Comparison of ENCODE assay signal across 11 cellular contexts in genomic region chr16:75252946-75253911, GRCh38. TPM values are rescaled to one million over a fixed set of nuclear protein-coding genes. Genes with fewer than 3 reads are reported as not detected.
DNase-seq lines count a peak whose midpoint lies in the region; ATAC-seq and TF ChIP-seq lines count a peak whose summit lies in the region.
"Had no signal": no experiment of that assay in that cellular context is flagged by ENCODE, and none has a peak within 500 bp of the region (broad histone marks: within the 10 kb centered on the region; RNA-seq: fewer than 3 reads in every experiment).

No MANE protein-coding gene starts in this region.

- H3K4me1 Mint-ChIP-seq in activated T-helper 2 cell treated with anti-CD3 and anti-CD28 coated beads, Interferon-gamma antibody, Interleukin-2, Interleukin-4, amounts not matched to agents 10 μg/mL and 5 μg/mL and 100 μg/mL, durations not matched to agents 14 hours and 24 hours and 36 hours (ENCODE audit: low read depth), result no peaks in the 10 kb centered on the region

- H3K36me3 ChIP-seq in stomach smooth muscle (ENCODE audit: control insufficient read depth in 2 of 2, insufficient read depth in 2 of 2, low read length in 2 of 2), result no peaks in the 10 kb centered on the region

- H3K4me3 Mint-ChIP-seq in activated T-helper 2 cell treated with anti-CD3 and anti-CD28 coated beads, Interferon-gamma antibody, Interleukin-2, Interleukin-4, amounts not matched to agents 10 μg/mL and 5 μg/mL and 100 μg/mL, durations not matched to agents 14 hours and 24 hours and 36 hours (ENCODE audit: low read depth), result no peak overlapping the region

- no peaks in the 10 kb centered on the region for H3K36me3 Mint-ChIP-seq in activated T-helper 2 cell treated with anti-CD3 and anti-CD28 coated beads, Interferon-gamma antibody, Interleukin-2, Interleukin-4, amounts not matched to agents 10 μg/mL and 5 μg/mL and 100 μg/mL, durations not matched to agents 14 hours and 24 hours and 36 hours (ENCODE audit: low read depth)

- H3K9ac ChIP-seq in stomach smooth muscle (ENCODE audit: low read length in 2 of 2), result peak overlapping the region in 1 of 2 donors; percentile 40

- H3K27me3 ChIP-seq in stomach smooth muscle (ENCODE audit: control insufficient read depth in 1 of 2, insufficient read depth in 2 of 2, low read length in 2 of 2), result no peaks in the 10 kb centered on the region

- peak overlapping the region; percentile 86 for H3K27ac ChIP-seq in stomach smooth muscle (ENCODE audit: low read length)

- no peaks in the 10 kb centered on the region for H3K9me3 ChIP-seq in stomach smooth muscle (ENCODE audit: control insufficient read depth in 2 of 2, low read length in 2 of 2)

- DNase-seq in HCEC 1CT (peak; percentile 88), cardiac fibroblast (ENCODE audit: low read depth in 2 of 2) (peak; percentile 72 to 89), iris pigment epithelial cell (ENCODE audit: low read depth) (peak; percentile 75), NCI-H526 (lab: John Stamatoyannopoulos, UW) (no peak), NCI-H1417 (lab: John Stamatoyannopoulos, UW) (no peak)
- no peak for DNase-seq in activated T-helper 2 cell treated with anti-CD3 and anti-CD28 coated beads, Interferon-gamma antibody, Interleukin-2, Interleukin-4, amounts not matched to agents 10 μg/mL and 5 μg/mL and 100 μg/mL, durations not matched to agents 14 hours and 24 hours and 36 hours (ENCODE audit: low spot score)
- DNase-seq: activated T-cell treated with anti-CD3 and anti-CD28 coated beads, Interleukin-2, amount 50 U/mL, for 1 hour; NCI-H82 had no signal

- H3K27me3 Mint-ChIP-seq in activated T-helper 2 cell treated with anti-CD3 and anti-CD28 coated beads, Interferon-gamma antibody, Interleukin-2, Interleukin-4, amounts not matched to agents 10 μg/mL and 5 μg/mL and 100 μg/mL, durations not matched to agents 14 hours and 24 hours and 36 hours (ENCODE audit: low read depth), result peaks cover 51% of the 10 kb centered on the region

- H3K27ac Mint-ChIP-seq in activated T-helper 2 cell treated with anti-CD3 and anti-CD28 coated beads, Interferon-gamma antibody, Interleukin-2, Interleukin-4, amounts not matched to agents 10 μg/mL and 5 μg/mL and 100 μg/mL, durations not matched to agents 14 hours and 24 hours and 36 hours, result no peak overlapping the region

- ATAC-seq in HG02885 (IDR thresholded peaks at IDR 0.05; ENCODE audit: poor library complexity, unreplicated experiment), result no peak

- intact Hi-C loops in activated T-helper 2 cell treated with anti-CD3 and anti-CD28 coated beads, Interferon-gamma antibody, Interleukin-2, Interleukin-4, amounts not matched to agents 10 μg/mL and 5 μg/mL and 100 μg/mL, durations not matched to agents 14 hours and 24 hours and 36 hours (cut with micrococcal nuclease), result no loop called here

- H3K4me1 ChIP-seq in stomach smooth muscle (ENCODE audit: control insufficient read depth, insufficient read depth, low read length), result peaks cover 88% of the 10 kb centered on the region

- H3K4me3 ChIP-seq in cardiac fibroblast (replicated peaks in 1 of 2; ENCODE audit: low read depth in 2 of 2, low read length in 2 of 2) (peak overlapping the region; percentile 8 to 24), stomach smooth muscle (ENCODE audit: low read length in 2 of 2) (peak overlapping the region in 1 of 2 donors; percentile 44)

- H3K9me3 Mint-ChIP-seq in activated T-helper 2 cell treated with anti-CD3 and anti-CD28 coated beads, Interferon-gamma antibody, Interleukin-2, Interleukin-4, amounts not matched to agents 10 μg/mL and 5 μg/mL and 100 μg/mL, durations not matched to agents 14 hours and 24 hours and 36 hours, result no peaks in the 10 kb centered on the region

- TF ChIP-seq CTCF in cardiac fibroblast (IDR thresholded peaks at IDR 0.05; ENCODE audit: low read depth, low read length), result no peak

RNA-seq across cellular contexts. Expression of gene BCAR1, which starts 1.8 kb away (rescaled TPM):
- 0.44 and 0.59 TPM in 2 replicates for total RNA-seq in activated T-helper 2 cell treated with anti-CD3 and anti-CD28 coated beads, Interferon-gamma antibody, Interleukin-2, Interleukin-4, amounts not matched to agents 10 μg/mL and 5 μg/mL and 100 μg/mL, durations not matched to agents 14 hours and 24 hours and 36 hours

RNA-seq across cellular contexts. Expression of gene CTRB1, which starts 34.4 kb away (rescaled TPM):
- total RNA-seq in activated T-helper 2 cell treated with anti-CD3 and anti-CD28 coated beads, Interferon-gamma antibody, Interleukin-2, Interleukin-4, amounts not matched to agents 10 μg/mL and 5 μg/mL and 100 μg/mL, durations not matched to agents 14 hours and 24 hours and 36 hours, result not detected in 2 replicates
- total RNA-seq: kidney epithelial cell had no signal

RNA-seq across cellular contexts. Expression of gene CTRB2, which starts 46.3 kb away (rescaled TPM):
- not detected in 2 replicates for total RNA-seq in activated T-helper 2 cell treated with anti-CD3 and anti-CD28 coated beads, Interferon-gamma antibody, Interleukin-2, Interleukin-4, amounts not matched to agents 10 μg/mL and 5 μg/mL and 100 μg/mL, durations not matched to agents 14 hours and 24 hours and 36 hours
- total RNA-seq: kidney epithelial cell had no signal

Comparison
In these comparisons a context has a peak if more than half of its experiments do, and no peak if none do; other contexts are left out.
1. DNase-seq: peak in HCEC 1CT (single experiment), cardiac fibroblast (2 of 2) and iris pigment epithelial cell (single experiment); none in activated T-helper 2 cell treated with anti-CD3 and anti-CD28 coated beads, Interferon-gamma antibody, Interleukin-2, Interleukin-4, amounts not matched to agents 10 μg/mL and 5 μg/mL and 100 μg/mL, durations not matched to agents 14 hours and 24 hours and 36 hours (single experiment), NCI-H526 (0 of 2) and NCI-H1417 (0 of 3).